ENCODE assay signal across 25 cellular contexts in genomic region chr22:46865642-46866041, GRCh38.
"Had no signal": no experiment of that assay in that cellular context is flagged by ENCODE, and none has a peak within 500 bp of the region (broad histone marks: within the 10 kb centered on the region; RNA-seq: fewer than 3 reads in every experiment).

No MANE protein-coding gene starts in this region.

- H3K27ac Mint-ChIP-seq: memory B cell; mesothelial cell of epicardium; naive thymus-derived CD4-positive, alpha-beta T cell; nephron progenitor cell; stimulated activated memory B cell treated with anti-CD40 and anti-IgM and Interleukin-4, amounts not matched to agents 10 μg/mL and 1 μg/mL and 100 μg/mL, for 72 hours; type B pancreatic cell had no signal

- H3K27me3 Mint-ChIP-seq: memory B cell; naive thymus-derived CD4-positive, alpha-beta T cell; stimulated activated memory B cell treated with anti-CD40 and anti-IgM and Interleukin-4, amounts not matched to agents 10 μg/mL and 1 μg/mL and 100 μg/mL, for 72 hours; type B pancreatic cell had no signal

- H3K4me3 Mint-ChIP-seq: memory B cell; mesothelial cell of epicardium; naive thymus-derived CD4-positive, alpha-beta T cell; nephron progenitor cell; stimulated activated memory B cell treated with anti-CD40 and anti-IgM and Interleukin-4, amounts not matched to agents 10 μg/mL and 1 μg/mL and 100 μg/mL, for 72 hours; type B pancreatic cell had no signal

- H3K27me3 ChIP-seq: colonic mucosa, esophagus squamous epithelium, gastrocnemius medialis, right atrium auricular region, testis, tibial artery had no signal

- H3K4me1 ChIP-seq: colonic mucosa, esophagus squamous epithelium, gastrocnemius medialis, right atrium auricular region, testis, tibial artery had no signal

- ATAC-seq: gastrocnemius medialis; naive thymus-derived CD4-positive, alpha-beta T cell; sciatic nerve; stimulated activated memory B cell treated with anti-CD40 and anti-IgM and Interleukin-4, amounts not matched to agents 10 μg/mL and 1 μg/mL and 100 μg/mL, for 72 hours; stimulated activated naive CD8-positive, alpha-beta T cell treated with anti-CD3 and anti-CD28 coated beads, Interleukin-15, Interleukin-2, amounts not matched to agents 100 U/mL and 50 U/mL, for 24 hours had no signal

- H3K4me3 ChIP-seq: colonic mucosa, esophagus squamous epithelium, gastrocnemius medialis, lung, mucosa of descending colon, prostate gland, right atrium auricular region, testis, tibial artery had no signal

- H3K9me3 ChIP-seq: colonic mucosa, esophagus squamous epithelium, gastrocnemius medialis, mucosa of descending colon, prostate gland, testis had no signal

- H3K36me3 ChIP-seq: colonic mucosa, gastrocnemius medialis, prostate gland, right atrium auricular region had no signal

- H3K27ac ChIP-seq: colonic mucosa, esophagus squamous epithelium, gastrocnemius medialis, prostate gland, right atrium auricular region, testis, tibial artery had no signal

- DNase-seq: dermis blood vessel endothelial cell; effector memory CD4-positive, alpha-beta T cell; erythroblast; esophagus squamous epithelium; gastrocnemius medialis; kidney; naive thymus-derived CD4-positive, alpha-beta T cell; nephron progenitor cell; nucleus accumbens; stimulated activated CD4-positive, alpha-beta T cell treated with anti-CD3 and anti-CD28 coated beads, Interleukin-2, amount 100 ng/mL, for 24 hours; stimulated activated CD4-positive, alpha-beta T cell treated with anti-CD3 and anti-CD28 coated beads, Interleukin-4, amount 100 ng/mL, for 24 hours; stimulated activated naive CD8-positive, alpha-beta T cell treated with anti-CD3 and anti-CD28 coated beads, Interleukin-15, Interleukin-2, amounts not matched to agents 100 U/mL and 50 U/mL, for 24 hours; substantia nigra; testis; tibial artery had no signal

- H3K4me1 Mint-ChIP-seq: mesothelial cell of epicardium had no signal
